Comparison of ENCODE assay signal across 11 cellular contexts in genomic region chr4:4385729-4386295, GRCh38. TPM values are rescaled to one million over a fixed set of nuclear protein-coding genes. Genes with fewer than 3 reads are reported as not detected.
A peak's percentile ranks its signal among the peaks of the same experiment; 100 is the strongest.
DNase-seq lines count a peak whose midpoint lies in the region; ATAC-seq, FAIRE-seq and TF ChIP-seq lines count a peak whose summit lies in the region.
"Had no signal": no experiment of that assay in that cellular context is flagged by ENCODE, and none has a peak within 500 bp of the region (broad histone marks: within the 10 kb centered on the region; RNA-seq: fewer than 3 reads in every experiment).

No MANE protein-coding gene starts in this region.

- WGBS in small intestine, 3 donors = 2 to 7% (median 7%) methylated on average over 33 to 38 of the region's 38 CpGs

- TF ChIP-seq CTCF in cardiac muscle cell (IDR thresholded peaks at IDR 0.05; ENCODE audit: low read depth, low read length) = no peak
- no peak for TF ChIP-seq CTCF in kidney (IDR thresholded peaks at IDR 0.05; ENCODE audit: borderline replicate concordance, extremely low read depth, insufficient read depth)
- no peak for TF ChIP-seq CTCF in upper lobe of right lung (IDR thresholded peaks at IDR 0.05)

- peaks cover 5% of the 10 kb centered on the region for H3K4me1 Mint-ChIP-seq in activated naive CD8-positive, alpha-beta T cell treated with anti-CD3 and anti-CD28 coated beads, Interleukin-2, amount 10 ng/mL, durations not matched to agents 7 days and 5 days

- H3K27me3 Mint-ChIP-seq in activated naive CD8-positive, alpha-beta T cell treated with anti-CD3 and anti-CD28 coated beads, Interleukin-2, amount 10 ng/mL, durations not matched to agents 7 days and 5 days = peaks cover 28% of the 10 kb centered on the region

- intact Hi-C loops in left cardiac atrium (cut with DNase I) = no loop called here
- intact Hi-C loops in kidney (cut with DNase I) = no loop called here
- intact Hi-C loops in upper lobe of right lung (cut with DNase I) = no loop called here

- FAIRE-seq in kidney (lab: Jason Lieb, UNC) (no peak), small intestine (lab: Jason Lieb, UNC) (no peak)
- FAIRE-seq: frontal cortex had no signal

- no peak overlapping the region for H3K27ac Mint-ChIP-seq in activated naive CD8-positive, alpha-beta T cell treated with anti-CD3 and anti-CD28 coated beads, Interleukin-2, amount 10 ng/mL, durations not matched to agents 7 days and 5 days

- H3K27ac ChIP-seq in cardiac muscle cell (no peak overlapping the region), kidney (ENCODE audit: low read depth in 2 of 2, low read length in 2 of 2) (no peak overlapping the region), upper lobe of right lung (no peak overlapping the region), small intestine (ENCODE audit: low read depth in 1 of 2, low read length in 1 of 2) (no peak overlapping the region)

- no peaks in the 10 kb centered on the region for H3K36me3 ChIP-seq in cardiac muscle cell
- no peaks in the 10 kb centered on the region for H3K36me3 ChIP-seq in kidney (ENCODE audit: control insufficient read depth in 1 of 2, insufficient read depth in 2 of 2, low read length in 2 of 2)
- H3K36me3 ChIP-seq in upper lobe of right lung = no peaks in the 10 kb centered on the region
- no peaks in the 10 kb centered on the region for H3K36me3 ChIP-seq in small intestine (ENCODE audit: control insufficient read depth in 2 of 2, insufficient read depth in 2 of 2, low read length in 2 of 2)

- H3K9me3 ChIP-seq in cardiac muscle cell (ENCODE audit: low read depth) (no peaks in the 10 kb centered on the region), kidney (ENCODE audit: control insufficient read depth in 1 of 2, low read length in 2 of 2) (no peaks in the 10 kb centered on the region), upper lobe of right lung (no peaks in the 10 kb centered on the region), small intestine (ENCODE audit: control insufficient read depth, low read depth) (no peaks in the 10 kb centered on the region)

- ATAC-seq in left cardiac atrium (no peak), upper lobe of right lung (no peak)
- ATAC-seq in activated naive CD8-positive, alpha-beta T cell treated with anti-CD3 and anti-CD28 coated beads, Interleukin-2, amount 10 ng/mL, durations not matched to agents 7 days and 5 days (ENCODE audit: low read depth) = no peak

- DNase-seq in cardiac muscle cell (ENCODE audit: low read depth in 1 of 2, low spot score in 1 of 2) (no peak), left cardiac atrium (no peak), kidney (peak; percentile 61), upper lobe of right lung (no peak), small intestine (no peak), DMS79 treated with DMSO at 0.1 percent for 48 hours (lab: John Stamatoyannopoulos, UW) (no peak)
- DNase-seq in activated naive CD8-positive, alpha-beta T cell treated with anti-CD3 and anti-CD28 coated beads, Interleukin-2, amount 10 ng/mL, durations not matched to agents 7 days and 5 days = no peak
- DNase-seq in activated CD4-positive, CD25-positive, alpha-beta regulatory T cell (lab: John Stamatoyannopoulos, UW) = no peak
- DNase-seq: Karpas-422 had no signal

- H3K9me3 Mint-ChIP-seq in activated naive CD8-positive, alpha-beta T cell treated with anti-CD3 and anti-CD28 coated beads, Interleukin-2, amount 10 ng/mL, durations not matched to agents 7 days and 5 days = no peaks in the 10 kb centered on the region

- H3K4me3 ChIP-seq in cardiac muscle cell = peak overlapping the region; percentile 50
- H3K4me3 ChIP-seq in kidney (ENCODE audit: low read length in 2 of 2) = no peak overlapping the region
- H3K4me3 ChIP-seq in upper lobe of right lung = peak overlapping the region; percentile 38
- H3K4me3 ChIP-seq in small intestine (ENCODE audit: low read depth in 1 of 2, low read length in 2 of 2) = no peak overlapping the region

- POLR2A ChIA-PET in activated naive CD8-positive, alpha-beta T cell treated with anti-CD3 and anti-CD28 coated beads, Interleukin-2, amount 10 ng/mL, durations not matched to agents 7 days and 5 days (lab: Charles Lee) = no interaction called here

- peaks cover 3% of the 10 kb centered on the region for H3K4me1 ChIP-seq in cardiac muscle cell (ENCODE audit: low read depth)
- peaks cover 0 to 3% of the 10 kb centered on the region in 2 donors for H3K4me1 ChIP-seq in kidney (ENCODE audit: control insufficient read depth in 1 of 2, insufficient read depth in 1 of 2, low read depth in 1 of 2, low read length in 2 of 2)
- peaks cover 14% of the 10 kb centered on the region for H3K4me1 ChIP-seq in upper lobe of right lung
- no peaks in the 10 kb centered on the region for H3K4me1 ChIP-seq in small intestine (ENCODE audit: control insufficient read depth in 2 of 2, insufficient read depth in 1 of 2, low read depth in 1 of 2, low read length in 1 of 2)

- no peaks in the 10 kb centered on the region for H3K36me3 Mint-ChIP-seq in activated naive CD8-positive, alpha-beta T cell treated with anti-CD3 and anti-CD28 coated beads, Interleukin-2, amount 10 ng/mL, durations not matched to agents 7 days and 5 days

- no peak overlapping the region for H3K9ac ChIP-seq in kidney (ENCODE audit: low read length in 2 of 2)

- H3K4me3 Mint-ChIP-seq in activated naive CD8-positive, alpha-beta T cell treated with anti-CD3 and anti-CD28 coated beads, Interleukin-2, amount 10 ng/mL, durations not matched to agents 7 days and 5 days = peak overlapping the region; percentile 86

- H3K27me3 ChIP-seq in cardiac muscle cell (peaks cover 72% of the 10 kb centered on the region), upper lobe of right lung (peaks cover 56% of the 10 kb centered on the region), small intestine (ENCODE audit: control insufficient read depth in 2 of 2, insufficient read depth in 2 of 2, low read length in 2 of 2) (peaks cover 18 to 26% of the 10 kb centered on the region in 2 donors)

RNA-seq across cellular contexts. Expression of gene NSG1, which starts 1.1 kb away (rescaled TPM):
- total RNA-seq in cardiac muscle cell (4.0 and 15.5 TPM in 2 replicates), left cardiac atrium (10 to 100 TPM; 10.1 to 16.8 TPM), kidney (9.5 TPM), upper lobe of right lung (1.5 TPM)
- polyA plus RNA-seq in cardiac muscle cell (6.1 and 18.4 TPM in 2 replicates), kidney (ENCODE audit: insufficient read depth, low read depth, low replicate concordance) (4.7 TPM), small intestine (1 to 10 TPM in 1 of 3 donors, under 1 TPM in 1, not detected in 1; 0.27 to 8.2 TPM)
- 10 to 100 TPM; 39.7 to 46.8 TPM for total RNA-seq in activated naive CD8-positive, alpha-beta T cell treated with anti-CD3 and anti-CD28 coated beads, Interleukin-2, amount 10 ng/mL, durations not matched to agents 7 days and 5 days
- total RNA-seq: RPMI7951 had no signal

Comparison
In these comparisons a context has a peak if more than half of its experiments do, and no peak if none do; other contexts are left out.
1. H3K4me3 ChIP-seq: peak in cardiac muscle cell (single experiment) and upper lobe of right lung (single experiment); none in kidney (0 of 2) and small intestine (0 of 2).